17 cellular contexts compared by ENCODE assay signal in genomic region chr5:113451797-113452196, GRCh38. TPM values are rescaled to one million over a fixed set of nuclear protein-coding genes. Genes with fewer than 3 reads are reported as not detected.
A peak's percentile ranks its signal among the peaks of the same experiment; 100 is the strongest.
DNase-seq lines count a peak whose midpoint lies in the region; ATAC-seq lines count a peak whose summit lies in the region.
"Had no signal": no experiment of that assay in that cellular context is flagged by ENCODE, and none has a peak within 500 bp of the region (broad histone marks: within the 10 kb centered on the region; RNA-seq: fewer than 3 reads in every experiment).

No MANE protein-coding gene starts in this region.

- H3K9me3 Mint-ChIP-seq in stimulated activated effector memory CD8-positive, alpha-beta T cell treated with anti-CD3 and anti-CD28 coated beads, Interleukin-12 subunit alpha, Interleukin-12 subunit beta, amount 100 ng/mL, for 72 hours, result no peaks in the 10 kb centered on the region

- ATAC-seq in stimulated activated effector memory CD8-positive, alpha-beta T cell treated with anti-CD3 and anti-CD28 coated beads, Interleukin-12 subunit alpha, Interleukin-12 subunit beta, amount 100 ng/mL, for 72 hours, result no peak

- H3K27ac Mint-ChIP-seq in stimulated activated effector memory CD8-positive, alpha-beta T cell treated with anti-CD3 and anti-CD28 coated beads, Interleukin-12 subunit alpha, Interleukin-12 subunit beta, amount 100 ng/mL, for 72 hours, result no peak overlapping the region

- no peaks in the 10 kb centered on the region for H3K36me3 Mint-ChIP-seq in stimulated activated effector memory CD8-positive, alpha-beta T cell treated with anti-CD3 and anti-CD28 coated beads, Interleukin-12 subunit alpha, Interleukin-12 subunit beta, amount 100 ng/mL, for 72 hours
- H3K36me3 Mint-ChIP-seq: CD14-positive monocyte had no signal

- DNase-seq in EL (peak; percentile 7), LHCN-M2 (ENCODE audit: low read depth) (peak; percentile 34), cerebellar cortex (ENCODE audit: low spot score) (peak; percentile 28), foreskin melanocyte (peak; percentile 12), iPS-NIHi11 (ENCODE audit: low spot score) (no peak), HuH-7.5 (ENCODE audit: low spot score) (no peak), SKM-1 treated with dmso at 0.1 percent for 144 hours (lab: John Stamatoyannopoulos, UW; ENCODE audit: unreplicated experiment) (no peak)
- no peak for DNase-seq in stimulated activated effector memory CD8-positive, alpha-beta T cell treated with anti-CD3 and anti-CD28 coated beads, Interleukin-12 subunit alpha, Interleukin-12 subunit beta, amount 100 ng/mL, for 72 hours (ENCODE audit: low spot score in 2 of 2)
- DNase-seq: AML-193, DMS153, HCEC 1CT, NCI-H1092, NCI-H146, NCI-H2081, NCI-H524, SIG-M5 had no signal

- peaks cover 5% of the 10 kb centered on the region for H3K4me1 Mint-ChIP-seq in stimulated activated effector memory CD8-positive, alpha-beta T cell treated with anti-CD3 and anti-CD28 coated beads, Interleukin-12 subunit alpha, Interleukin-12 subunit beta, amount 100 ng/mL, for 72 hours

- no peak overlapping the region for H3K4me3 Mint-ChIP-seq in stimulated activated effector memory CD8-positive, alpha-beta T cell treated with anti-CD3 and anti-CD28 coated beads, Interleukin-12 subunit alpha, Interleukin-12 subunit beta, amount 100 ng/mL, for 72 hours
- H3K4me3 Mint-ChIP-seq: CD14-positive monocyte had no signal

RNA-seq across cellular contexts. Expression of gene TSSK1B, which starts 17.0 kb away (rescaled TPM):
- 0.06 and 0.52 TPM in 2 replicates for total RNA-seq in LHCN-M2 (2014; rRNA removed)
- polyA plus RNA-seq in LHCN-M2 (2012), result not detected
- polyA plus RNA-seq: CD14-positive monocyte had no signal

RNA-seq across cellular contexts. Expression of gene MCC, which starts 36.5 kb away (rescaled TPM):
- 9.2 and 10.7 TPM in 2 replicates for total RNA-seq in LHCN-M2 (2014; rRNA removed)
- polyA plus RNA-seq in LHCN-M2 (2012), result 2.5 TPM

Comparison
In these comparisons a context has a peak if more than half of its experiments do, and no peak if none do; other contexts are left out.
1. DNase-seq: peak in EL (single experiment), LHCN-M2 (single experiment), cerebellar cortex (single experiment) and foreskin melanocyte (single experiment); none in iPS-NIHi11 (single experiment), HuH-7.5 (single experiment), SKM-1 treated with dmso at 0.1 percent for 144 hours (single experiment) and stimulated activated effector memory CD8-positive, alpha-beta T cell treated with anti-CD3 and anti-CD28 coated beads, Interleukin-12 subunit alpha, Interleukin-12 subunit beta, amount 100 ng/mL, for 72 hours (0 of 2).